8 cellular contexts compared by ENCODE assay signal in the genomic region with DNA sequence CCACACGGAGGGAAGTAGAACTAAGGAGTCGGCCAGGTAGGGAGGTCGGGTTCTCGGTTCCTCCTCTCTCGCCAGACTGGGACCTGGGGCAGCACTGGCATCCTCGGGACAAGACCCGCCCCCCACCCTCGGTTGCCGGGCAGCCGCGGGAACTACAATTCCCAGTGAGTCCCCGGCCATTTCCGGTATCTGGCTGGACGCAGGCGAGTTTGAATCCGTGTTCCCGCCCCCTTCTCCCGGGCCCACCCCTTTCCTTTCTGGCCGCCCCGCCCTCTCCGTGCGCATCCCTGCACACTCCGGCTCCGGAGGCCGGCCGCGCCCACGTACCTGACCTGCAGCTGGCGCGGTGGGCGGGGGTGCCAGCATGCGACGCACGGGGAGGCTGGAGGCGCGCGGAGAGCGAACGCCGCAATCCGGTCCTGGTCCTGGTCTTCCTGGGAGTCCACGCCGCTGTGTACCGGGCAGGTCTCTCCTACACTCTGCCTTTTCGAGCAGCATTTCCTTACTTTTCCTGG. TPM values are rescaled to one million over a fixed set of nuclear protein-coding genes. Genes with fewer than 3 reads are reported as not detected.
DNase-seq lines count a peak whose midpoint lies in the region; ATAC-seq lines count a peak whose summit lies in the region.

No MANE protein-coding gene starts in this region.

- H3K27ac Mint-ChIP-seq in activated CD4-positive, alpha-beta memory T cell treated with anti-CD3 and anti-CD28 coated beads, Interleukin-2, amount 10 ng/mL, durations not matched to agents 7 days and 5 days, result peak overlapping the region; percentile 81
- peak overlapping the region; percentile 93 for H3K27ac Mint-ChIP-seq in effector memory CD8-positive, alpha-beta T cell

- peak overlapping the region; percentile 65 to 81 (median 70) for H3K4me3 ChIP-seq in BLaER1 treated with 17β-estradiol and CSF1 and Interleukin-3, amounts not matched to agents 10 nM and 100 nM

- no peaks in the 10 kb centered on the region for H3K36me3 Mint-ChIP-seq in activated CD4-positive, alpha-beta memory T cell treated with anti-CD3 and anti-CD28 coated beads, Interleukin-2, amount 10 ng/mL, durations not matched to agents 7 days and 5 days (ENCODE audit: low read depth)
- peaks cover 22% of the 10 kb centered on the region for H3K36me3 Mint-ChIP-seq in effector memory CD8-positive, alpha-beta T cell (ENCODE audit: insufficient read depth)

- peak overlapping the region; percentile 40 to 87 (median 82); a peak in 21 of 22 replicates for H3K27ac ChIP-seq in BLaER1 treated with 17β-estradiol and CSF1 and Interleukin-3, amounts not matched to agents 10 nM and 100 nM

- H3K27me3 Mint-ChIP-seq in activated CD4-positive, alpha-beta memory T cell treated with anti-CD3 and anti-CD28 coated beads, Interleukin-2, amount 10 ng/mL, durations not matched to agents 7 days and 5 days, result peaks cover 18% of the 10 kb centered on the region
- H3K27me3 Mint-ChIP-seq in effector memory CD8-positive, alpha-beta T cell, result no peaks in the 10 kb centered on the region

- H3K4me1 Mint-ChIP-seq in activated CD4-positive, alpha-beta memory T cell treated with anti-CD3 and anti-CD28 coated beads, Interleukin-2, amount 10 ng/mL, durations not matched to agents 7 days and 5 days, result peaks cover 43% of the 10 kb centered on the region
- peaks cover 18 to 19% of the 10 kb centered on the region in 2 donors for H3K4me1 Mint-ChIP-seq in effector memory CD8-positive, alpha-beta T cell (ENCODE audit: low read depth in 2 of 2)

- peaks cover 37 to 67% (median 58%) of the 10 kb centered on the region in 10 experiments for H3K4me1 ChIP-seq in BLaER1 treated with 17β-estradiol and CSF1 and Interleukin-3, amounts not matched to agents 10 nM and 100 nM

- H3K9ac ChIP-seq in BLaER1 treated with 17β-estradiol and CSF1 and Interleukin-3, amounts not matched to agents 10 nM and 100 nM, result peak overlapping the region; percentile 71 to 84 (median 81); a peak in 21 of 22 replicates

- CTCF ChIA-PET in activated CD4-positive, alpha-beta memory T cell treated with anti-CD3 and anti-CD28 coated beads, Interleukin-2, amount 10 ng/mL, durations not matched to agents 7 days and 5 days (lab: Charles Lee), result interaction anchor here (1.1 to 2.9 kb wide), 8 partner anchors 10 to 231 kb away, joined by 4 to 11 read pairs (median 7); a partner anchor contains a TSS

- H3K9me3 ChIP-seq in BLaER1 treated with 17β-estradiol and CSF1 and Interleukin-3, amounts not matched to agents 10 nM and 100 nM (replicated peaks in 1 of 11), result no peaks in the 10 kb centered on the region; a peak in 1 of 22 replicates

- H3K4me2 ChIP-seq in BLaER1 treated with 17β-estradiol and CSF1 and Interleukin-3, amounts not matched to agents 10 nM and 100 nM, result peak overlapping the region; percentile 69 to 95 (median 84)

- peak; percentile 71 for ATAC-seq in GM19397 (IDR thresholded peaks at IDR 0.05; ENCODE audit: unreplicated experiment)
- ATAC-seq in HG03565 (IDR thresholded peaks at IDR 0.05; ENCODE audit: unreplicated experiment), result peak; percentile 38
- ATAC-seq in effector memory CD8-positive, alpha-beta T cell (replicated peaks), result peak; percentile 49

- no peaks in the 10 kb centered on the region for H3K9me3 Mint-ChIP-seq in activated CD4-positive, alpha-beta memory T cell treated with anti-CD3 and anti-CD28 coated beads, Interleukin-2, amount 10 ng/mL, durations not matched to agents 7 days and 5 days
- H3K9me3 Mint-ChIP-seq in effector memory CD8-positive, alpha-beta T cell, result no peaks in the 10 kb centered on the region

- H3K27me3 ChIP-seq in BLaER1 treated with 17β-estradiol and CSF1 and Interleukin-3, amounts not matched to agents 10 nM and 100 nM, result peaks cover 72 to 90% (median 85%) of the 10 kb centered on the region in 11 experiments

- H3K4me3 Mint-ChIP-seq in activated CD4-positive, alpha-beta memory T cell treated with anti-CD3 and anti-CD28 coated beads, Interleukin-2, amount 10 ng/mL, durations not matched to agents 7 days and 5 days, result peak overlapping the region; percentile 85
- H3K4me3 Mint-ChIP-seq in effector memory CD8-positive, alpha-beta T cell, result peak overlapping the region; percentile 86 to 91

- H3K36me3 ChIP-seq in BLaER1 treated with 17β-estradiol and CSF1 and Interleukin-3, amounts not matched to agents 10 nM and 100 nM, result no peaks in the 10 kb centered on the region

- POLR2A ChIA-PET in activated CD4-positive, alpha-beta memory T cell treated with anti-CD3 and anti-CD28 coated beads, Interleukin-2, amount 10 ng/mL, durations not matched to agents 7 days and 5 days (lab: Charles Lee), result interaction anchor here (0.7 to 3.4 kb wide), 4 partner anchors 10 to 301 kb away, joined by 3 to 13 read pairs (median 9); a partner anchor contains a TSS

- H4K20me1 ChIP-seq in BLaER1 treated with 17β-estradiol and CSF1 and Interleukin-3, amounts not matched to agents 10 nM and 100 nM, result no peaks in the 10 kb centered on the region; a peak in 2 of 22 replicates

- peak; percentile 93 for DNase-seq in NCI-H748 (lab: John Stamatoyannopoulos, UW; ENCODE audit: unreplicated experiment)
- peak; percentile 75 for DNase-seq in activated CD4-positive, alpha-beta memory T cell treated with anti-CD3 and anti-CD28 coated beads, Interleukin-2, amount 10 ng/mL, durations not matched to agents 7 days and 5 days
- peak in 1 of 3 experiments; percentile 21 for DNase-seq in effector memory CD8-positive, alpha-beta T cell
- DNase-seq in medulla oblongata (ENCODE audit: extremely low spot score), result peak; percentile 83
- DNase-seq in stimulated activated CD8-positive, alpha-beta memory T cell treated with anti-CD3 and anti-CD28 coated beads, Interleukin-12 subunit alpha, Interleukin-12 subunit beta, amount 100 ng/mL, for 24 hours (ENCODE audit: extremely low read depth), result peak; percentile 33

RNA-seq across cellular contexts. Expression of a gene that starts 10.2 kb away (rescaled TPM):
- total RNA-seq in activated CD4-positive, alpha-beta memory T cell treated with anti-CD3 and anti-CD28 coated beads, Interleukin-2, amount 10 ng/mL, durations not matched to agents 7 days and 5 days, result 10 to 100 TPM; 33.3 to 39.9 TPM

RNA-seq across cellular contexts. Expression of a gene that starts 11.3 kb away (rescaled TPM):
- total RNA-seq in activated CD4-positive, alpha-beta memory T cell treated with anti-CD3 and anti-CD28 coated beads, Interleukin-2, amount 10 ng/mL, durations not matched to agents 7 days and 5 days, result under 1 TPM; 0.23 TPM
